In genomic region chr1:20600156-20600555, GRCh38 we compare ENCODE assay signal across 14 cellular contexts. TPM values are rescaled to one million over a fixed set of nuclear protein-coding genes. Genes with fewer than 3 reads are reported as not detected.
"Had no signal": no experiment of that assay in that cellular context is flagged by ENCODE, and none has a peak within 500 bp of the region (broad histone marks: within the 10 kb centered on the region; RNA-seq: fewer than 3 reads in every experiment).

No MANE protein-coding gene starts in this region.

- H3K4me1 ChIP-seq: ascending aorta had no signal

- H3K9me3 ChIP-seq: ascending aorta had no signal

- ATAC-seq: naive thymus-derived CD8-positive, alpha-beta T cell; stimulated activated memory B cell treated with anti-CD40 and anti-IgM and Interleukin-4, amounts not matched to agents 10 μg/mL and 1 μg/mL and 100 μg/mL, for 72 hours had no signal

- FAIRE-seq: islet of Langerhans had no signal

- H3K36me3 ChIP-seq: ascending aorta had no signal

- H3K27ac ChIP-seq: ascending aorta, dorsolateral prefrontal cortex had no signal

- H3K27me3 ChIP-seq: ascending aorta had no signal

- H3K4me3 ChIP-seq: ascending aorta, dorsolateral prefrontal cortex had no signal

- DNase-seq: activated CD4-positive, CD25-positive, alpha-beta regulatory T cell treated with anti-CD3 and anti-CD28 coated beads, Interleukin-2, amount 50 U/mL, for 72 hours; activated naive CD4-positive, alpha-beta T cell treated with Interleukin-2 at 50 U/mL for 16 hours; dorsolateral prefrontal cortex; endodermal cell; naive thymus-derived CD8-positive, alpha-beta T cell; retina; stimulated activated CD4-positive, alpha-beta T cell treated with anti-CD3 and anti-CD28 coated beads, Interleukin-2, amount 100 ng/mL, for 48 hours had no signal

RNA-seq across cellular contexts. Expression of gene CDA, which starts 11.3 kb away (rescaled TPM):
- total RNA-seq: activated CD8-positive, alpha-beta memory T cell treated with anti-CD3 and anti-CD28 coated beads for 36 hours; activated T-helper 1 cell treated with anti-CD3 and anti-CD28 coated beads, Interleukin-12 subunit alpha, Interleukin-12 subunit beta, Interleukin-2, Interleukin-4 antibody, amounts not matched to agents 30 ng/mL and 10 ng/mL and 1 ng/mL, durations not matched to agents 14 hours and 24 hours and 36 hours; naive thymus-derived CD8-positive, alpha-beta T cell had no signal
- polyA plus RNA-seq: naive thymus-derived CD8-positive, alpha-beta T cell had no signal

RNA-seq across cellular contexts. Expression of gene FAM43B, which starts 47.8 kb away (rescaled TPM):
- total RNA-seq: activated CD8-positive, alpha-beta memory T cell treated with anti-CD3 and anti-CD28 coated beads for 36 hours; activated T-helper 1 cell treated with anti-CD3 and anti-CD28 coated beads, Interleukin-12 subunit alpha, Interleukin-12 subunit beta, Interleukin-2, Interleukin-4 antibody, amounts not matched to agents 30 ng/mL and 10 ng/mL and 1 ng/mL, durations not matched to agents 14 hours and 24 hours and 36 hours; lung microvascular endothelial cell; mononuclear cell; naive thymus-derived CD8-positive, alpha-beta T cell had no signal
- polyA plus RNA-seq: naive thymus-derived CD8-positive, alpha-beta T cell had no signal
